In the genomic region with DNA sequence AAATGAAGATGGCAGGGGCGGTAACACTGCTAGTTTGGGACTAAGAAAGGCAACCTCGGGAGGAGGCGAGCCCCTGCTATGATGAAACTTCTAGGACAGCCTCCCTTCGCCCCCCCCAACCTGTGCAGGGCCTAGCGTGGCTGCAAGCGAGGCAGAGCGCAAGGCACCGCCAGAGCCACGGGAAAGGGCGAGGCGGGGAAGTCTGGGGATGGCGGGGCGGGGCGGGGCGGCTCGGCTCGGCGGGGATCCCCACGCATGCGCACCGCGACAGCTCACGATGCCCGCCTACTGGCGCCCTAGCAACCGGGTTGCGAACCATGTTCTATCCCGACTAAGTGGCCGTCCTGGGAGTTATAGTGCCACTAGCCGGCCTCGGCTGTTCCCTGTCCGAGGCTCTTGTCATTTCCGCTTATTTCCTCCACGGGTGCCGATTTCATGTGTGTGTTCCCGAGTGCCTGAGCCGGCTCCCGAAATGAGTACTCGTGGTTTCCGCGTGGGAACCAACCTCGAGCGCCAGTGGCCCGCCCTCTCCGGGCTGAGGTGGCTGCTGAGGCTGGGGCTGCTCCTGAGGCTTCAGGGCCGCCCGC, we compare ENCODE assay signal across 8 cellular contexts. TPM values are rescaled to one million over a fixed set of nuclear protein-coding genes. Genes with fewer than 3 reads are reported as not detected.
DNase-seq lines count a peak whose midpoint lies in the region; ATAC-seq and TF ChIP-seq lines count a peak whose summit lies in the region.

No MANE protein-coding gene starts in this region.

- peak overlapping the region; percentile 81 for H3K27ac Mint-ChIP-seq in T-helper 1 cell treated with Interleukin-12 subunit alpha and Interleukin-12 subunit beta and Interleukin-4 antibody, amounts not matched to agents 30 μg/mL and 1 μg/mL, for 36 hours

- TF ChIP-seq POLR2A in uterus (IDR thresholded peaks at IDR 0.05) = no peak

- DNase-seq in NCI-H146 treated with DMSO at 0.1 percent for 48 hours (lab: John Stamatoyannopoulos, UW; ENCODE audit: unreplicated experiment) (peak; percentile 41), amygdala (lab: John Stamatoyannopoulos, UW) (peak in 55 of 56 donors; percentile 1 to 80 (median 53)), right atrium auricular region (ENCODE audit: low spot score) (peak; percentile 75), putamen (ENCODE audit: low spot score) (peak; percentile 68), uterus (peak; percentile 86 to 90)

- H3K4me3 ChIP-seq in GM12875 (ENCODE audit: low read depth, low read length) = peak overlapping the region; percentile 78
- H3K4me3 ChIP-seq in right atrium auricular region = peak overlapping the region; percentile 50 to 61
- peak overlapping the region; percentile 54 to 80 for H3K4me3 ChIP-seq in uterus

- H3K36me3 ChIP-seq in right atrium auricular region = no peaks in the 10 kb centered on the region
- no peaks in the 10 kb centered on the region for H3K36me3 ChIP-seq in uterus

- no peaks in the 10 kb centered on the region for H3K9me3 Mint-ChIP-seq in T-helper 1 cell treated with Interleukin-12 subunit alpha and Interleukin-12 subunit beta and Interleukin-4 antibody, amounts not matched to agents 30 μg/mL and 1 μg/mL, for 36 hours

- intact Hi-C loops in uterus (cut with DNase I; ENCODE audit: low total_unique reads) = no loop called here

- no peaks in the 10 kb centered on the region for H3K36me3 Mint-ChIP-seq in T-helper 1 cell treated with Interleukin-12 subunit alpha and Interleukin-12 subunit beta and Interleukin-4 antibody, amounts not matched to agents 30 μg/mL and 1 μg/mL, for 36 hours (ENCODE audit: low read depth)

- H3K4me1 ChIP-seq in right atrium auricular region = peaks cover 0 to 7% of the 10 kb centered on the region in 2 donors
- no peaks in the 10 kb centered on the region for H3K4me1 ChIP-seq in uterus

- H3K4me1 Mint-ChIP-seq in T-helper 1 cell treated with Interleukin-12 subunit alpha and Interleukin-12 subunit beta and Interleukin-4 antibody, amounts not matched to agents 30 μg/mL and 1 μg/mL, for 36 hours (ENCODE audit: low read depth) = peaks cover 15% of the 10 kb centered on the region

- no peaks in the 10 kb centered on the region for H3K27me3 Mint-ChIP-seq in T-helper 1 cell treated with Interleukin-12 subunit alpha and Interleukin-12 subunit beta and Interleukin-4 antibody, amounts not matched to agents 30 μg/mL and 1 μg/mL, for 36 hours (ENCODE audit: low read depth)

- H3K27ac ChIP-seq in right atrium auricular region (peak overlapping the region; percentile 77 to 82), uterus (peak overlapping the region; percentile 89 to 92)

- H3K27me3 ChIP-seq in right atrium auricular region (no peaks in the 10 kb centered on the region), uterus (no peaks in the 10 kb centered on the region)

- TF ChIP-seq CTCF in GM12875 (IDR thresholded peaks at IDR 0.05; ENCODE audit: borderline replicate concordance, insufficient read depth, low read depth, low read length) (no peak), right atrium auricular region (IDR thresholded peaks at IDR 0.05) (no peak), uterus (IDR thresholded peaks at IDR 0.05) (no peak)

- peak; percentile 67 for ATAC-seq in HG02763 (IDR thresholded peaks at IDR 0.05; ENCODE audit: unreplicated experiment)

- no peaks in the 10 kb centered on the region for H3K9me3 ChIP-seq in right atrium auricular region
- no peaks in the 10 kb centered on the region for H3K9me3 ChIP-seq in uterus

- H3K4me3 Mint-ChIP-seq in T-helper 1 cell treated with Interleukin-12 subunit alpha and Interleukin-12 subunit beta and Interleukin-4 antibody, amounts not matched to agents 30 μg/mL and 1 μg/mL, for 36 hours = peak overlapping the region; percentile 92

RNA-seq across cellular contexts. Expression of a gene that starts 28.7 kb away (rescaled TPM):
- 100 to 1,000 TPM; 127 to 176 TPM for total RNA-seq in right atrium auricular region
- total RNA-seq in uterus = 100 to 1,000 TPM; 231 to 478 (median 248) TPM

Comparison
In these comparisons a context has a peak if more than half of its experiments do, and no peak if none do; other contexts are left out.
1. Peak in every context shown above with its lines: DNase-seq, ATAC-seq, H3K4me3 ChIP-seq and H3K27ac ChIP-seq.